ENCODE assay signal across 9 cellular contexts in the genomic region with DNA sequence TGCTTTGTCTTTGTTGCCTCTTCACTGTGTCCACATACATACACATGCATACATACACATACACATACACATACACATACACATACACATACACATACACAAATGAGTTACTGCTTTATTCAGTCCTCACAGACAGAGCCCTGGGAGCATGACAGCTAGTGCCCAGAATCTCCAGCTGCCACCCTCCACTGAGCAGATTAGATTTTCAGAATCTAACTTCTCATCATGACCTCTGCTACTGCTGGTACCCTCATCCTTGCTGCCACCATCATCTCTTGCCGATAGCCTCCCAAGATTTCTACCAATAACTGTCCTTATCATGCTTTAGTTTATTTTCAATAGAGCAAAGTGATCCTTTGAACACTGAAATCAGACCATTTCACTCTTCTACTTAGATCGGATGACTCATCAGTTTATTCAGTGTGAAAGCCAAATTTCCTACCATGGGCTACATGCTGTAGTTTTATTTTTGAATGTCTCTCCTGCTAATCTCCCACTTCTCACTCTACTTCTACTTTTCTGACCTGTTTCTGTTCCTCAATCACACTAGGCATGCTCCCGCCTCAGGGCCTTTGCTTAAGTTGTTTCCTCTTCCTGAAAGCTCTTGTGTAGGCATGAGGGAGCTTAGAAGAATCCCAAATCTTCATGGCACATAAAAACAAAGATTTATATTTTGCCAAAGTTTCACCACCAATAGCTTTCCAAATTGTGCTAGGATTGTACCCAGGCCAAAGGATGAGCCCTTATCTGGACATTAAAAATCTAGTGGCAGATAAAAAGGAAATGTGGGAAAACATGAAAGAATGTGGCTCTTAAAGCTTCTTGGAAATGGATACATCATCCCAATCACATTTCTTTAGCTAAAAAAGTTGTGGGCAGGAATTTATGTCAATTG. TPM values are rescaled to one million over a fixed set of nuclear protein-coding genes. Genes with fewer than 3 reads are reported as not detected.
DNase-seq lines count a peak whose midpoint lies in the region; ATAC-seq lines count a peak whose summit lies in the region.
"Had no signal": no experiment of that assay in that cellular context is flagged by ENCODE, and none has a peak within 500 bp of the region (broad histone marks: within the 10 kb centered on the region; RNA-seq: fewer than 3 reads in every experiment).

No MANE protein-coding gene starts in this region.

- ATAC-seq in GM18502 (IDR thresholded peaks at IDR 0.05; ENCODE audit: poor library complexity, unreplicated experiment): peak; percentile 54
- no peak for ATAC-seq in GM18520 (IDR thresholded peaks at IDR 0.05; ENCODE audit: unreplicated experiment)

- no peaks in the 10 kb centered on the region for H3K36me3 Mint-ChIP-seq in dendritic cell treated with granulocyte-macrophage colony-stimulating factor and Interleukin-4, amounts not matched to agents 40 ng/mL and 50 ng/mL, for 4 days (ENCODE audit: low read depth)

- no peak overlapping the region for H2AK5ac ChIP-seq in trophoblast cell (ENCODE audit: low read length)
- no peak overlapping the region for H2AK5ac ChIP-seq in mesendoderm (ENCODE audit: low read length)

- H3K4me1 ChIP-seq in trophoblast cell (ENCODE audit: control insufficient read depth in 1 of 2, insufficient read depth in 2 of 2, low read length in 2 of 2) (no peaks in the 10 kb centered on the region), mesendoderm (ENCODE audit: control insufficient read depth, low read depth, low read length) (no peaks in the 10 kb centered on the region)

- no peaks in the 10 kb centered on the region for H3K36me3 ChIP-seq in trophoblast cell (ENCODE audit: control insufficient read depth in 1 of 2, insufficient read depth in 2 of 2, low read length in 2 of 2)
- no peaks in the 10 kb centered on the region for H3K36me3 ChIP-seq in mesendoderm (ENCODE audit: control insufficient read depth, insufficient read depth, low read length)

- no peaks in the 10 kb centered on the region for H3K79me2 ChIP-seq in trophoblast cell (ENCODE audit: control insufficient read depth, insufficient read depth, low read length, poor library complexity)
- no peaks in the 10 kb centered on the region for H3K79me2 ChIP-seq in mesendoderm (ENCODE audit: control insufficient read depth, insufficient read depth, low read length)

- intact Hi-C loops in dendritic cell treated with granulocyte-macrophage colony-stimulating factor and Interleukin-4, amounts not matched to agents 40 ng/mL and 50 ng/mL, for 4 days (cut with micrococcal nuclease): loop anchor here (5.0 kb wide), 1 partner anchor 135 kb away; no protein-coding TSS in a partner anchor

- H2BK5ac ChIP-seq in trophoblast cell (ENCODE audit: low read depth, low read length, poor library complexity): no peak overlapping the region
- H2BK5ac ChIP-seq in mesendoderm (ENCODE audit: low read length): no peak overlapping the region

- H3K27ac Mint-ChIP-seq in dendritic cell treated with granulocyte-macrophage colony-stimulating factor and Interleukin-4, amounts not matched to agents 40 ng/mL and 50 ng/mL, for 4 days: peak overlapping the region; percentile 83
- H3K27ac Mint-ChIP-seq: activated naive CD4-positive, alpha-beta T cell treated with anti-CD3 and anti-CD28 coated beads, Interleukin-2, amount 10 ng/mL, durations not matched to agents 7 days and 5 days had no signal

- H2BK12ac ChIP-seq in trophoblast cell (ENCODE audit: low read length): no peak overlapping the region

- no peak overlapping the region for H4K5ac ChIP-seq in mesendoderm (ENCODE audit: low read length)

- no peak overlapping the region for H3K14ac ChIP-seq in trophoblast cell (ENCODE audit: low read length)

- H3K4me2 ChIP-seq in trophoblast cell (ENCODE audit: low read length) (no peak overlapping the region), mesendoderm (ENCODE audit: low read length) (no peak overlapping the region)

- H3K9ac ChIP-seq in trophoblast cell (ENCODE audit: low read length) (no peak overlapping the region), mesendoderm (ENCODE audit: low read length) (no peak overlapping the region)

- no peak overlapping the region for H4K12ac ChIP-seq in trophoblast cell (ENCODE audit: low read depth, low read length)

- H3K9me3 ChIP-seq in trophoblast cell (ENCODE audit: insufficient read depth, low read depth, low read length): peaks cover 5% of the 10 kb centered on the region

- H2BK120ac ChIP-seq in trophoblast cell (ENCODE audit: insufficient read depth, low read length, poor library complexity) (no peak overlapping the region), mesendoderm (ENCODE audit: low read depth, low read length) (no peak overlapping the region)

- H3K79me1 ChIP-seq in trophoblast cell (ENCODE audit: low read length): no peaks in the 10 kb centered on the region
- no peaks in the 10 kb centered on the region for H3K79me1 ChIP-seq in mesendoderm (ENCODE audit: low read length)

- H3K56ac ChIP-seq in mesendoderm (ENCODE audit: low read length): no peak overlapping the region

- no peak overlapping the region for H3K4me3 ChIP-seq in trophoblast cell (ENCODE audit: low read depth, low read length)
- no peak overlapping the region for H3K4me3 ChIP-seq in mesendoderm (ENCODE audit: low read length)

- H2BK15ac ChIP-seq in mesendoderm (replicated peaks; ENCODE audit: low read depth): no peak overlapping the region

- no peak overlapping the region for H4K8ac ChIP-seq in trophoblast cell (ENCODE audit: low read depth, low read length)
- H4K8ac ChIP-seq in mesendoderm (ENCODE audit: low read depth, low read length): no peak overlapping the region

- H3K27me3 Mint-ChIP-seq in dendritic cell treated with granulocyte-macrophage colony-stimulating factor and Interleukin-4, amounts not matched to agents 40 ng/mL and 50 ng/mL, for 4 days: no peaks in the 10 kb centered on the region
- H3K27me3 Mint-ChIP-seq: activated naive CD4-positive, alpha-beta T cell treated with anti-CD3 and anti-CD28 coated beads, Interleukin-2, amount 10 ng/mL, durations not matched to agents 7 days and 5 days had no signal

- WGBS in trophoblast cell (ENCODE audit: extremely low coverage, insufficient coverage, insufficient read length): no CpG with 5 or more reads among the region's 3 CpGs
- WGBS in mesendoderm (ENCODE audit: extremely low coverage, insufficient coverage, low lambda C conversion rate): no CpG with 5 or more reads among the region's 3 CpGs

- no peaks in the 10 kb centered on the region for H3K9me3 Mint-ChIP-seq in dendritic cell treated with granulocyte-macrophage colony-stimulating factor and Interleukin-4, amounts not matched to agents 40 ng/mL and 50 ng/mL, for 4 days

- no peak overlapping the region for H3K4ac ChIP-seq in trophoblast cell (ENCODE audit: low read depth, low read length)
- no peak overlapping the region for H3K4ac ChIP-seq in mesendoderm (ENCODE audit: low read depth, low read length)

- DNase-seq in NCI-H446 treated with DMSO at 0.1 percent for 48 hours (lab: John Stamatoyannopoulos, UW) (peak; percentile 34), trophoblast cell (peak; percentile 74 to 84), DMS114 treated with DMSO at 0.1 percent for 48 hours (lab: John Stamatoyannopoulos, UW; ENCODE audit: unreplicated experiment) (no peak), NCI-H1048 (lab: John Stamatoyannopoulos, UW) (no peak), mesendoderm (no peak)
- DNase-seq: activated naive CD4-positive, alpha-beta T cell treated with anti-CD3 and anti-CD28 coated beads, Interleukin-2, amount 10 ng/mL, durations not matched to agents 7 days and 5 days had no signal

- peaks cover 47% of the 10 kb centered on the region for H3K4me1 Mint-ChIP-seq in dendritic cell treated with granulocyte-macrophage colony-stimulating factor and Interleukin-4, amounts not matched to agents 40 ng/mL and 50 ng/mL, for 4 days (ENCODE audit: low read depth)

- H3K27me3 ChIP-seq in trophoblast cell (ENCODE audit: insufficient read depth, low read length): no peaks in the 10 kb centered on the region
- no peaks in the 10 kb centered on the region for H3K27me3 ChIP-seq in mesendoderm (ENCODE audit: insufficient read depth, low read length, poor library complexity)

- no peak overlapping the region for H3K18ac ChIP-seq in trophoblast cell (ENCODE audit: low read length)
- H3K18ac ChIP-seq in mesendoderm (ENCODE audit: low read length): no peak overlapping the region

- H2AFZ ChIP-seq in trophoblast cell (ENCODE audit: insufficient read depth, low read length, poor library complexity): no peak overlapping the region

- no peak overlapping the region for H3K27ac ChIP-seq in trophoblast cell (ENCODE audit: low read depth, low read length)
- H3K27ac ChIP-seq in mesendoderm (ENCODE audit: low read depth, low read length): no peak overlapping the region

- no peak overlapping the region for H4K91ac ChIP-seq in trophoblast cell (ENCODE audit: low read depth, low read length)

- peak overlapping the region; percentile 7 for H3K4me3 Mint-ChIP-seq in dendritic cell treated with granulocyte-macrophage colony-stimulating factor and Interleukin-4, amounts not matched to agents 40 ng/mL and 50 ng/mL, for 4 days
- H3K4me3 Mint-ChIP-seq: activated naive CD4-positive, alpha-beta T cell treated with anti-CD3 and anti-CD28 coated beads, Interleukin-2, amount 10 ng/mL, durations not matched to agents 7 days and 5 days had no signal

- no peak overlapping the region for H3K23ac ChIP-seq in trophoblast cell (ENCODE audit: low read length)
- H3K23ac ChIP-seq in mesendoderm (ENCODE audit: low read length): no peak overlapping the region

RNA-seq across cellular contexts. Expression of gene ATP6V1G3, which starts 42.9 kb away (rescaled TPM):
- polyA plus RNA-seq in trophoblast cell (2013): not detected in 2 replicates
- not detected for polyA plus RNA-seq in mesendoderm (2013, experiment 1 of 2)
- polyA plus RNA-seq in mesendoderm (2013, experiment 2 of 2): not detected

Comparison
In these comparisons a context has a peak if more than half of its experiments do, and no peak if none do; other contexts are left out.
1. DNase-seq: peak in NCI-H446 treated with DMSO at 0.1 percent for 48 hours (single experiment) and trophoblast cell (2 of 2); none in DMS114 treated with DMSO at 0.1 percent for 48 hours (single experiment), NCI-H1048 (single experiment) and mesendoderm (single experiment).